15 cellular contexts compared by ENCODE assay signal in the genomic region with DNA sequence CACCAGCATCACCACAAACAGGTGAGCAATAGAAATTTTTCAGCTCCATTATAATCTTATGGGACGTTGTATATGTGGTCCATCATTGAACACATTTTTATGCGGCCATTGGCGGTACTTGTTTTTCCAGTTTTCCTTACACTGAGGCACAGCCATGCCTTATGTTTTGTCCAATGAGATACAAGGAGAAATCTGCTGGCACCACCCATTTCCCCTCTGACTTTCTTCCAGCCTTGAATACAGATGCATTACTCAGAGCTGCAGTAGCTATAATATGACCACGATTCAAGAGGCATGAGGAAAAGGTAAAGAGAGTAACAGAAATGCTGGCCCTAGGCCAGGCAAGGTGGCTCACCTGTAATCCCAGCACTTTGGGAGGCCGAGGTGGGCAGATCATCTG.
"Had no signal": no experiment of that assay in that cellular context is flagged by ENCODE, and none has a peak within 500 bp of the region (broad histone marks: within the 10 kb centered on the region; RNA-seq: fewer than 3 reads in every experiment).

No MANE protein-coding gene starts in this region.

- H3K27ac ChIP-seq: gastroesophageal sphincter, heart right ventricle, psoas muscle, sigmoid colon, spleen, upper lobe of right lung had no signal

- H3K27me3 ChIP-seq: gastroesophageal sphincter, heart right ventricle, sigmoid colon, spleen, upper lobe of right lung had no signal

- DNase-seq: activated CD4-positive, alpha-beta T cell treated with anti-CD3 and anti-CD28 coated beads, Interleukin-2, amount 10 ng/mL, durations not matched to agents 7 days and 5 days; activated naive CD4-positive, alpha-beta T cell; activated naive CD8-positive, alpha-beta T cell treated with anti-CD3 and anti-CD28 coated beads, Interleukin-2, amount 10 ng/mL, durations not matched to agents 7 days and 5 days; cerebellar nuclear complex; effector CD8-positive, alpha-beta T cell; heart right ventricle; islet precursor cell; nephron progenitor cell; psoas muscle; sigmoid colon; spleen; T-cell; T-helper 9 cell; upper lobe of right lung had no signal

- H3K4me3 ChIP-seq: gastroesophageal sphincter, heart right ventricle, psoas muscle, sigmoid colon, spleen, upper lobe of right lung had no signal

- ATAC-seq: gastroesophageal sphincter, heart right ventricle, psoas muscle, T-cell, upper lobe of right lung had no signal

- H3K36me3 ChIP-seq: gastroesophageal sphincter, heart right ventricle, sigmoid colon, spleen, upper lobe of right lung had no signal
